ENCODE assay signal across 1 cellular context in the genomic region with DNA sequence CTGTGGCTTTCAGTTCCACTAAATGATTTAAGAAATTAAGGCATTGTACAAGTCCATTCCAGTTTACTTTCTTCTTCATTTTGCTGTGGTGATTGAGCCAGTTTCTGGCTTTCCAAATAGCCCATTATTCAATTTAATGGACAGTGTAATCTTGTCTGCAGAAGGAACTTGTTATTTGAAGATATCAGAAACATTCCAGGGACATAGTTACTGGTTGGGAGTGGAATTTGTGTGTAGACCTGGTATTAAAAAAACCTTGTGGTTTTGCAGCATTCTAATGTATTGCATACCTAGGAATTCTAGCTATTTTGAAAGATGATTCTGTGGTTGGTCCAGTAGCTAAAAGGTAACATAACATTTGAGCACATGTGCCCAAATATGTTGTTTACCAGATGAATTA.
A peak's percentile ranks its signal among the peaks of the same experiment; 100 is the strongest.
TF ChIP-seq lines count a peak whose summit lies in the region.

No MANE protein-coding gene starts in this region.

TF ChIP-seq in SK-N-SH, 30 proteins besides CTCF, POLR2A, EP300 and RAD21 (continued from another document):
- TF ChIP-seq FOSL2 (IDR thresholded peaks at IDR 0.05; ENCODE audit: borderline replicate concordance, low read depth) (peak; percentile 28; the same call in 1 of the 2 replicates), SIN3A (IDR thresholded peaks at IDR 0.05; ENCODE audit: borderline replicate concordance, low read depth, low read length) (peak; percentile 56; the same call in 1 of the 2 replicates), MXI1 (IDR thresholded peaks at IDR 0.05; ENCODE audit: low read depth, low read length) (no peak), MEF2A (IDR thresholded peaks at IDR 0.05; ENCODE audit: borderline replicate concordance, low read depth) (peak; percentile 31; the same call in 1 of the 2 replicates), NRF1 (IDR thresholded peaks at IDR 0.05; ENCODE audit: low read depth, low read length) (no peak), GATA2 (CRISPR knock-in tag; IDR thresholded peaks at IDR 0.05) (no peak), TAF1 (IDR thresholded peaks at IDR 0.05; ENCODE audit: borderline replicate concordance, low read depth, low read length) (no peak), TEAD4 (IDR thresholded peaks at IDR 0.05; ENCODE audit: borderline replicate concordance, insufficient read depth) (peak; percentile 98), EZH2phosphoT487 (IDR thresholded peaks at IDR 0.05; ENCODE audit: borderline replicate concordance, low read depth) (no peak), JUND (IDR thresholded peaks at IDR 0.05) (peak; percentile 72), RCOR1 (IDR thresholded peaks at IDR 0.05; ENCODE audit: low read length) (no peak), CHD2 (IDR thresholded peaks at IDR 0.05; ENCODE audit: low read length, partially characterized antibody) (no peak), NFIC (IDR thresholded peaks at IDR 0.05; ENCODE audit: borderline replicate concordance) (peak; percentile 63; the same call in 1 of the 2 replicates), PBX3 (IDR thresholded peaks at IDR 0.05) (peak; percentile 91)
- TF ChIP-seq, protein P1, sequence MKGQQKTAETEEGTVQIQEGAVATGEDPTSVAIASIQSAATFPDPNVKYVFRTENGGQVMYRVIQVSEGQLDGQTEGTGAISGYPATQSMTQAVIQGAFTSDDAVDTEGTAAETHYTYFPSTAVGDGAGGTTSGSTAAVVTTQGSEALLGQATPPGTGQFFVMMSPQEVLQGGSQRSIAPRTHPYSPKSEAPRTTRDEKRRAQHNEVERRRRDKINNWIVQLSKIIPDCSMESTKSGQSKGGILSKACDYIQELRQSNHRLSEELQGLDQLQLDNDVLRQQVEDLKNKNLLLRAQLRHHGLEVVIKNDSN (IDR thresholded peaks at IDR 0.05; ENCODE audit: borderline replicate concordance, low read depth): no peak
- TF ChIP-seq, protein P2, sequence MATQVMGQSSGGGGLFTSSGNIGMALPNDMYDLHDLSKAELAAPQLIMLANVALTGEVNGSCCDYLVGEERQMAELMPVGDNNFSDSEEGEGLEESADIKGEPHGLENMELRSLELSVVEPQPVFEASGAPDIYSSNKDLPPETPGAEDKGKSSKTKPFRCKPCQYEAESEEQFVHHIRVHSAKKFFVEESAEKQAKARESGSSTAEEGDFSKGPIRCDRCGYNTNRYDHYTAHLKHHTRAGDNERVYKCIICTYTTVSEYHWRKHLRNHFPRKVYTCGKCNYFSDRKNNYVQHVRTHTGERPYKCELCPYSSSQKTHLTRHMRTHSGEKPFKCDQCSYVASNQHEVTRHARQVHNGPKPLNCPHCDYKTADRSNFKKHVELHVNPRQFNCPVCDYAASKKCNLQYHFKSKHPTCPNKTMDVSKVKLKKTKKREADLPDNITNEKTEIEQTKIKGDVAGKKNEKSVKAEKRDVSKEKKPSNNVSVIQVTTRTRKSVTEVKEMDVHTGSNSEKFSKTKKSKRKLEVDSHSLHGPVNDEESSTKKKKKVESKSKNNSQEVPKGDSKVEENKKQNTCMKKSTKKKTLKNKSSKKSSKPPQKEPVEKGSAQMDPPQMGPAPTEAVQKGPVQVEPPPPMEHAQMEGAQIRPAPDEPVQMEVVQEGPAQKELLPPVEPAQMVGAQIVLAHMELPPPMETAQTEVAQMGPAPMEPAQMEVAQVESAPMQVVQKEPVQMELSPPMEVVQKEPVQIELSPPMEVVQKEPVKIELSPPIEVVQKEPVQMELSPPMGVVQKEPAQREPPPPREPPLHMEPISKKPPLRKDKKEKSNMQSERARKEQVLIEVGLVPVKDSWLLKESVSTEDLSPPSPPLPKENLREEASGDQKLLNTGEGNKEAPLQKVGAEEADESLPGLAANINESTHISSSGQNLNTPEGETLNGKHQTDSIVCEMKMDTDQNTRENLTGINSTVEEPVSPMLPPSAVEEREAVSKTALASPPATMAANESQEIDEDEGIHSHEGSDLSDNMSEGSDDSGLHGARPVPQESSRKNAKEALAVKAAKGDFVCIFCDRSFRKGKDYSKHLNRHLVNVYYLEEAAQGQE (IDR thresholded peaks at IDR 0.05; ENCODE audit: low read depth, low read length): no peak
- TF ChIP-seq, protein P3, sequence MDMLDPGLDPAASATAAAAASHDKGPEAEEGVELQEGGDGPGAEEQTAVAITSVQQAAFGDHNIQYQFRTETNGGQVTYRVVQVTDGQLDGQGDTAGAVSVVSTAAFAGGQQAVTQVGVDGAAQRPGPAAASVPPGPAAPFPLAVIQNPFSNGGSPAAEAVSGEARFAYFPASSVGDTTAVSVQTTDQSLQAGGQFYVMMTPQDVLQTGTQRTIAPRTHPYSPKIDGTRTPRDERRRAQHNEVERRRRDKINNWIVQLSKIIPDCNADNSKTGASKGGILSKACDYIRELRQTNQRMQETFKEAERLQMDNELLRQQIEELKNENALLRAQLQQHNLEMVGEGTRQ (IDR thresholded peaks at IDR 0.05; ENCODE audit: borderline replicate concordance, low read depth, low read length): no peak
TF ChIP-seq in SK-N-SH: peak in this region for 11.
